ENCODE assay signal across 23 cellular contexts in the genomic region with DNA sequence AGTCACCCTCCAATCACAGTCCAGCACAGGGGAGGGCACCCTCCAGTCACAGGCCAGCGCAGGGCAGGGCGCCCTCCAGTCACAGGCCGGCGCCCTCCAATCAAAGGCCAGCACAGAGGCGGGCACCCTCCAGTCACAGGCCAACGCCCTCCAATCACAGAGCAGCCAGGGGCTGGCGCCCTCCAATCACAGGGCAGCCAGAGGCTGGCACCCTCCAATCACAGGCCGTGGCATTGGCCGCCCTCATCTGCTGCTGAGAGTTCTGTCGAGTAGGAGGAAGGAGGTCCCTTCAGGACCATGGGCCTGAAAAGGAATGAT. TPM values are rescaled to one million over a fixed set of nuclear protein-coding genes. Genes with fewer than 3 reads are reported as not detected.
DNase-seq lines count a peak whose midpoint lies in the region; ATAC-seq and TF ChIP-seq lines count a peak whose summit lies in the region.
"Had no signal": no experiment of that assay in that cellular context is flagged by ENCODE, and none has a peak within 500 bp of the region (broad histone marks: within the 10 kb centered on the region; RNA-seq: fewer than 3 reads in every experiment).

No MANE protein-coding gene starts in this region.

- H3K27me3 ChIP-seq in foreskin keratinocyte (no peaks in the 10 kb centered on the region), HAP-1 (ENCODE audit: low read depth) (no peaks in the 10 kb centered on the region), ovary (no peaks in the 10 kb centered on the region)
- H3K27me3 ChIP-seq: adrenal gland, esophagus squamous epithelium, right lobe of liver, stomach had no signal

- no peak for TF ChIP-seq EP300 in ovary (IDR thresholded peaks at IDR 0.05)

- no peak overlapping the region for H3K4me3 ChIP-seq in HAP-1
- H3K4me3 ChIP-seq in ovary: no peak overlapping the region
- H3K4me3 ChIP-seq: adrenal gland, esophagus squamous epithelium, right lobe of liver, stomach had no signal

- in situ Hi-C loops in Caki2 (cut with HindIII; ENCODE audit: low pct_unique_long_range_greater_than_20kb, low sequenced_read_pairs) (no loop called here), HAP-1 (cut with MboI; ENCODE audit: low sequenced_read_pairs) (no loop called here)

- ATAC-seq in foreskin keratinocyte: peak; percentile 57

- no peaks in the 10 kb centered on the region for H3K9me3 ChIP-seq in HAP-1
- no peaks in the 10 kb centered on the region for H3K9me3 ChIP-seq in ovary
- H3K9me3 ChIP-seq: adrenal gland, Caco-2, esophagus squamous epithelium, right lobe of liver, stomach had no signal

- TF ChIP-seq POLR2A in ovary (IDR thresholded peaks at IDR 0.05): no peak

- DNase-seq in 8988T (peak; percentile 41), Caki2 (ENCODE audit: low read depth) (peak; percentile 52), RWPE1 (ENCODE audit: low spot score) (peak; percentile 14), foreskin keratinocyte (no peak), C1 segment of cervical spinal cord (lab: John Stamatoyannopoulos, UW) (no peak), HAP-1 (ENCODE audit: low spot score in 2 of 2) (no peak), HuH-7 (ENCODE audit: low spot score) (no peak), ovary (no peak)
- DNase-seq: central memory CD4-positive, alpha-beta T cell; effector CD4-positive, alpha-beta T cell; esophagus squamous epithelium; glutamatergic neuron; HFFc6; immature natural killer cell; NCI-H146; NCI-H2227 treated with DMSO at 0.1 percent for 48 hours; NK-92 treated with Interleukin-12 subunit alpha and Interleukin-12 subunit beta, amount 100 ng/mL, for 24 hours; occipital lobe; RPMI8226; stomach had no signal

- 92 to 96% (median 93%) methylated on average over 10 of the region's 10 CpGs for WGBS in ovary, 3 donors

- TF ChIP-seq CTCF in RWPE1 (conservative IDR thresholded peaks at IDR 0.05; ENCODE audit: low read depth) (no peak), foreskin keratinocyte (conservative IDR thresholded peaks at IDR 0.05) (no peak), ovary (IDR thresholded peaks at IDR 0.05) (no peak)

- H3K36me3 ChIP-seq in HAP-1 (replicated peaks): peaks cover 32% of the 10 kb centered on the region
- H3K36me3 ChIP-seq in ovary: no peaks in the 10 kb centered on the region

- no peaks in the 10 kb centered on the region for H3K4me1 ChIP-seq in foreskin keratinocyte
- H3K4me1 ChIP-seq in HAP-1: no peaks in the 10 kb centered on the region
- no peaks in the 10 kb centered on the region for H3K4me1 ChIP-seq in ovary (ENCODE audit: insufficient read depth)
- H3K4me1 ChIP-seq: adrenal gland, Caco-2, esophagus squamous epithelium, right lobe of liver, stomach had no signal

- H3K27ac ChIP-seq in RWPE1: no peak overlapping the region
- no peak overlapping the region for H3K27ac ChIP-seq in foreskin keratinocyte
- H3K27ac ChIP-seq in ovary: no peak overlapping the region
- H3K27ac ChIP-seq: adrenal gland, esophagus squamous epithelium, right lobe of liver, stomach had no signal

- intact Hi-C loops in ovary (cut with DNase I): no loop called here

- POLR2A ChIA-PET in RWPE1 (lab: Yijun Ruan, JAX; ENCODE audit: low non-redundant PET): no interaction called here

- CTCF ChIA-PET in RWPE1 (lab: Yijun Ruan, JAX): no interaction called here

RNA-seq across cellular contexts. Expression of a gene that starts 26.6 kb away (rescaled TPM):
- 7.1 and 10.5 TPM in 2 replicates for total RNA-seq in Caki2 (2014; rRNA removed; shearing (Covaris generic); ENCODE audit: low replicate concordance)
- total RNA-seq in foreskin keratinocyte (12.0 and 17.8 TPM in 2 replicates), ovary (10 to 100 TPM; 18.0 to 26.2 (median 21.8) TPM)
- polyA plus RNA-seq in foreskin keratinocyte (17.1 and 19.6 TPM in 2 replicates), ovary (10 to 100 TPM in 1 of 2 donors, 1 to 10 TPM in 1; 10.0 to 21.9 TPM)

RNA-seq across cellular contexts. Expression of a gene that starts 26.7 kb away (rescaled TPM):
- total RNA-seq in Caki2 (2014; rRNA removed; shearing (Covaris generic); ENCODE audit: low replicate concordance): 29.6 and 32.9 TPM in 2 replicates
- total RNA-seq in foreskin keratinocyte (24.6 and 32.2 TPM in 2 replicates), ovary (10 to 100 TPM in 6 of 7 donors, 1 to 10 TPM in 1; 8.6 to 23.4 (median 18.5) TPM)
- polyA plus RNA-seq in foreskin keratinocyte (38.2 and 42.4 TPM in 2 replicates), ovary (10 to 100 TPM in 1 of 2 donors, 1 to 10 TPM in 1; 1.2 to 24.6 TPM)

Comparison
In these comparisons a context has a peak if more than half of its experiments do, and no peak if none do; other contexts are left out.
1. DNase-seq: peak in 8988T (single experiment), Caki2 (single experiment) and RWPE1 (single experiment); none in foreskin keratinocyte (0 of 2), C1 segment of cervical spinal cord (0 of 14), HAP-1 (0 of 2), HuH-7 (single experiment) and ovary (0 of 5).